17 cellular contexts compared by ENCODE assay signal in the genomic region with DNA sequence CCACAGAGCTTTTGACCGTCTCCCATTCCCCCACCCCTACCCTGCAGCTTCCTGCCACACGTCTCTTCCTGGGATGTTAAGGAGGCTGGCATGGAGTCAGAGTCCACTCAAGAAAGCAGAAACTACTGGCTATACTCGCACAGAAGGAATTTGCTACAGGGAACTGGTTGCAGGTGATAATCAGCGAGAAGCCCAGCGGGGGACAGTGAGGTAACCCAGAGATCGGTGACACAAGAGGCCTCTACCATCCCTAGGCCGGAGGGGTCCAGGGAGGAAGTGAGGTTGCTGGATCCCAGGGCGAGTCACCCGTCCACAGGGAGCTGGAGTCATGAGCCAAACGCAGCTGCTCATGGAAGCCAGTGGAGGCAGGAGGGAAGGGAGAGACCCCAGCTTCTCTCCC.
"Had no signal": no experiment of that assay in that cellular context is flagged by ENCODE, and none has a peak within 500 bp of the region (broad histone marks: within the 10 kb centered on the region; RNA-seq: fewer than 3 reads in every experiment).

No MANE protein-coding gene starts in this region.

- H3K4me3 ChIP-seq: dorsolateral prefrontal cortex, esophagus muscularis mucosa, right atrium auricular region, upper lobe of left lung had no signal

- H3K36me3 Mint-ChIP-seq: mesothelial cell of epicardium; stimulated activated naive B cell treated with anti-CD40 and anti-IgM and Interleukin-4, amounts not matched to agents 10 μg/mL and 1 μg/mL and 100 μg/mL, for 72 hours had no signal

- H3K27ac Mint-ChIP-seq: mesothelial cell of epicardium; stimulated activated naive B cell treated with anti-CD40 and anti-IgM and Interleukin-4, amounts not matched to agents 10 μg/mL and 1 μg/mL and 100 μg/mL, for 72 hours had no signal

- ATAC-seq: activated CD4-positive, CD25-positive, alpha-beta regulatory T cell treated with anti-CD3 and anti-CD28 coated beads, Interleukin-2, amount 50 U/mL, for 24 hours; activated naive CD4-positive, alpha-beta T cell treated with anti-CD3 and anti-CD28 coated beads, Interleukin-2, amount 50 U/mL, for 72 hours; foreskin keratinocyte; stimulated activated naive B cell treated with anti-CD40 and anti-IgM and Interleukin-4, amounts not matched to agents 10 μg/mL and 1 μg/mL and 100 μg/mL, for 72 hours had no signal

- H3K4me1 ChIP-seq: esophagus muscularis mucosa had no signal

- H3K36me3 ChIP-seq: brain microvascular endothelial cell, esophagus muscularis mucosa, right atrium auricular region, upper lobe of left lung had no signal

- FAIRE-seq: endometrium, islet of Langerhans had no signal

- H3K4me3 Mint-ChIP-seq: mesothelial cell of epicardium; stimulated activated naive B cell treated with anti-CD40 and anti-IgM and Interleukin-4, amounts not matched to agents 10 μg/mL and 1 μg/mL and 100 μg/mL, for 72 hours had no signal

- DNase-seq: activated effector memory CD4-positive, alpha-beta T cell treated with Interleukin-2 at 50 U/mL for 16 hours; activated T-cell treated with anti-CD3 and anti-CD28 coated beads, Interleukin-2, amount 50 U/mL, for 1 hour; amygdala; brain microvascular endothelial cell; dorsolateral prefrontal cortex; head of caudate nucleus; stimulated activated naive B cell treated with anti-CD40 and anti-IgM and Interleukin-4, amounts not matched to agents 10 μg/mL and 1 μg/mL and 100 μg/mL, for 72 hours; SW 1271 had no signal

- H3K27ac ChIP-seq: brain microvascular endothelial cell, dorsolateral prefrontal cortex, esophagus muscularis mucosa, foreskin keratinocyte, right atrium auricular region, upper lobe of left lung had no signal

- H3K27me3 ChIP-seq: brain microvascular endothelial cell, foreskin keratinocyte, right atrium auricular region, upper lobe of left lung had no signal

- H3K9me3 ChIP-seq: esophagus muscularis mucosa, right atrium auricular region, upper lobe of left lung had no signal

- H3K27me3 Mint-ChIP-seq: stimulated activated naive B cell treated with anti-CD40 and anti-IgM and Interleukin-4, amounts not matched to agents 10 μg/mL and 1 μg/mL and 100 μg/mL, for 72 hours had no signal
